Comparison of ENCODE assay signal across 16 cellular contexts in genomic region chr11:113447621-113448310, GRCh38. TPM values are rescaled to one million over a fixed set of nuclear protein-coding genes. Genes with fewer than 3 reads are reported as not detected.
DNase-seq lines count a peak whose midpoint lies in the region; ATAC-seq, FAIRE-seq and TF ChIP-seq lines count a peak whose summit lies in the region.
"Had no signal": no experiment of that assay in that cellular context is flagged by ENCODE, and none has a peak within 500 bp of the region (broad histone marks: within the 10 kb centered on the region; RNA-seq: fewer than 3 reads in every experiment).

No MANE protein-coding gene starts in this region.

- no peak for DNase-seq in activated T-cell treated with anti-CD3 and anti-CD28 coated beads, Interleukin-2, amount 50 U/mL, for 72 hours
- no peak for DNase-seq in activated T-cell treated with anti-CD3 and anti-CD28 coated beads, Interleukin-2, amount 50 U/mL, for 24 hours
- DNase-seq in urothelium cell line (ENCODE audit: low spot score) (peak; percentile 58), tibial artery (no peak)
- DNase-seq: activated naive CD4-positive, alpha-beta T cell; effector CD8-positive, alpha-beta T cell; NCI-H187 treated with DMSO at 0.1 percent for 48 hours; stimulated activated CD4-positive, alpha-beta T cell treated with anti-CD3 and anti-CD28 coated beads, Interleukin-2, amount 100 ng/mL, for 24 hours had no signal

- H3K9me3 ChIP-seq in tibial artery = no peaks in the 10 kb centered on the region
- H3K9me3 ChIP-seq: prostate gland had no signal

- H3K4me1 Mint-ChIP-seq in activated T-cell treated with anti-CD3 and anti-CD28 coated beads, Interleukin-2, amount 50 U/mL, for 72 hours (ENCODE audit: low read depth) = peaks cover 5% of the 10 kb centered on the region
- no peaks in the 10 kb centered on the region for H3K4me1 Mint-ChIP-seq in activated T-cell treated with anti-CD3 and anti-CD28 coated beads, Interleukin-2, amount 50 U/mL, for 24 hours (ENCODE audit: low read depth)

- TF ChIP-seq CTCF in tibial artery (IDR thresholded peaks at IDR 0.05) = no peak

- FAIRE-seq in urothelium cell line (lab: Jason Lieb, UNC) = peak; percentile 32

- no peak overlapping the region for H3K27ac Mint-ChIP-seq in activated T-cell treated with anti-CD3 and anti-CD28 coated beads, Interleukin-2, amount 50 U/mL, for 72 hours
- no peak overlapping the region for H3K27ac Mint-ChIP-seq in activated T-cell treated with anti-CD3 and anti-CD28 coated beads, Interleukin-2, amount 50 U/mL, for 24 hours
- H3K27ac Mint-ChIP-seq: stimulated activated naive CD8-positive, alpha-beta T cell treated with anti-CD3 and anti-CD28 coated beads, Interleukin-15, Interleukin-2, amounts not matched to agents 100 ng/mL and 50 ng/mL, for 24 hours; WTC11 had no signal

- no peak overlapping the region for H3K4me3 ChIP-seq in tibial artery
- H3K4me3 ChIP-seq: PC-9, prostate gland had no signal

- intact Hi-C loops in tibial artery (cut with DNase I; ENCODE audit: low total_unique reads) = no loop called here

- no peak overlapping the region for H3K4me3 Mint-ChIP-seq in activated T-cell treated with anti-CD3 and anti-CD28 coated beads, Interleukin-2, amount 50 U/mL, for 72 hours
- no peak overlapping the region for H3K4me3 Mint-ChIP-seq in activated T-cell treated with anti-CD3 and anti-CD28 coated beads, Interleukin-2, amount 50 U/mL, for 24 hours
- H3K4me3 Mint-ChIP-seq: stimulated activated naive CD8-positive, alpha-beta T cell treated with anti-CD3 and anti-CD28 coated beads, Interleukin-15, Interleukin-2, amounts not matched to agents 100 ng/mL and 50 ng/mL, for 24 hours; WTC11 had no signal

- H3K27ac ChIP-seq in tibial artery = no peak overlapping the region
- H3K27ac ChIP-seq: PC-9, prostate gland had no signal

- peaks cover 18% of the 10 kb centered on the region for H3K27me3 Mint-ChIP-seq in activated T-cell treated with anti-CD3 and anti-CD28 coated beads, Interleukin-2, amount 50 U/mL, for 72 hours (ENCODE audit: low read depth)
- H3K27me3 Mint-ChIP-seq in activated T-cell treated with anti-CD3 and anti-CD28 coated beads, Interleukin-2, amount 50 U/mL, for 24 hours = peaks cover 27% of the 10 kb centered on the region

- H3K36me3 Mint-ChIP-seq in activated T-cell treated with anti-CD3 and anti-CD28 coated beads, Interleukin-2, amount 50 U/mL, for 72 hours (ENCODE audit: insufficient read depth in 2 of 2) = no peaks in the 10 kb centered on the region
- no peaks in the 10 kb centered on the region for H3K36me3 Mint-ChIP-seq in activated T-cell treated with anti-CD3 and anti-CD28 coated beads, Interleukin-2, amount 50 U/mL, for 24 hours (ENCODE audit: low read depth)
- H3K36me3 Mint-ChIP-seq: WTC11 had no signal

- ATAC-seq in activated T-cell treated with anti-CD3 and anti-CD28 coated beads, Interleukin-2, amount 50 U/mL, for 72 hours (replicated peaks in 1 of 2) = peak; percentile 47 to 56
- ATAC-seq in SK-N-SH treated with all-trans-retinoic acid at 6 μM for 48 hours (peak; percentile 28; the same call in 1 of the 3 replicates), esophagus mucosa (peak; percentile 39), GM21737 (IDR thresholded peaks at IDR 0.05; ENCODE audit: unreplicated experiment) (no peak), GM19324 (IDR thresholded peaks at IDR 0.05; ENCODE audit: low FRiP score, unreplicated experiment) (no peak)
- ATAC-seq: WTC11 had no signal

- H3K27me3 ChIP-seq in tibial artery = peaks cover 0 to 19% of the 10 kb centered on the region in 2 donors

- no peaks in the 10 kb centered on the region for H3K4me1 ChIP-seq in tibial artery
- H3K4me1 ChIP-seq: prostate gland had no signal

- no peaks in the 10 kb centered on the region for H3K9me3 Mint-ChIP-seq in activated T-cell treated with anti-CD3 and anti-CD28 coated beads, Interleukin-2, amount 50 U/mL, for 72 hours
- H3K9me3 Mint-ChIP-seq in activated T-cell treated with anti-CD3 and anti-CD28 coated beads, Interleukin-2, amount 50 U/mL, for 24 hours = no peaks in the 10 kb centered on the region
- H3K9me3 Mint-ChIP-seq: stimulated activated naive CD8-positive, alpha-beta T cell treated with anti-CD3 and anti-CD28 coated beads, Interleukin-15, Interleukin-2, amounts not matched to agents 100 ng/mL and 50 ng/mL, for 24 hours; WTC11 had no signal

- H3K36me3 ChIP-seq in tibial artery = no peaks in the 10 kb centered on the region
- H3K36me3 ChIP-seq: prostate gland had no signal

TF ChIP-seq in SK-N-SH treated with all-trans-retinoic acid at 6 μM for 48 hours, 23 proteins besides CTCF, POLR2A, EP300 and RAD21:
- no peak for TF ChIP-seq TCF4 (CRISPR knock-in tag; IDR thresholded peaks at IDR 0.05; ENCODE audit: borderline replicate concordance)
- no peak for TF ChIP-seq ZFP3 (CRISPR knock-in tag; IDR thresholded peaks at IDR 0.05)
- TF ChIP-seq OSR1 (CRISPR knock-in tag; IDR thresholded peaks at IDR 0.05) = no peak
- no peak for TF ChIP-seq ZFP30 (CRISPR knock-in tag; IDR thresholded peaks at IDR 0.05)
- no peak for TF ChIP-seq PPARA (CRISPR knock-in tag; IDR thresholded peaks at IDR 0.05; ENCODE audit: borderline replicate concordance)
- no peak for TF ChIP-seq ZNF70 (CRISPR knock-in tag; IDR thresholded peaks at IDR 0.05)
- no peak for TF ChIP-seq ESRRG (CRISPR knock-in tag; IDR thresholded peaks at IDR 0.05)
- TF ChIP-seq ISL1 (CRISPR knock-in tag; IDR thresholded peaks at IDR 0.05) = no peak
- no peak for TF ChIP-seq RARB (CRISPR knock-in tag; IDR thresholded peaks at IDR 0.05)
- no peak for TF ChIP-seq TSHZ2 (CRISPR knock-in tag; IDR thresholded peaks at IDR 0.05)
- TF ChIP-seq CREB5 (CRISPR knock-in tag; IDR thresholded peaks at IDR 0.05; ENCODE audit: low read depth) = no peak
- no peak for TF ChIP-seq CSDC2 (CRISPR knock-in tag; IDR thresholded peaks at IDR 0.05)
- no peak for TF ChIP-seq ZNF8 (CRISPR knock-in tag; IDR thresholded peaks at IDR 0.05)
- TF ChIP-seq BACH2 (CRISPR knock-in tag; IDR thresholded peaks at IDR 0.05; ENCODE audit: borderline replicate concordance) = no peak
- no peak for TF ChIP-seq ZNF565 (CRISPR knock-in tag; conservative IDR thresholded peaks at IDR 0.05; ENCODE audit: low read depth)
- TF ChIP-seq ARNTL (CRISPR knock-in tag; IDR thresholded peaks at IDR 0.05; ENCODE audit: borderline replicate concordance, low read depth) = no peak
- no peak for TF ChIP-seq ZC3H10 (CRISPR knock-in tag; IDR thresholded peaks at IDR 0.05)
- no peak for TF ChIP-seq PATZ1 (CRISPR knock-in tag; IDR thresholded peaks at IDR 0.05; ENCODE audit: borderline replicate concordance)

RNA-seq across cellular contexts. Expression of gene DRD2, which starts 27.4 kb away (rescaled TPM):
- under 1 TPM; 0.12 to 0.30 TPM for total RNA-seq in activated T-cell treated with anti-CD3 and anti-CD28 coated beads, Interleukin-2, amount 50 U/mL, for 72 hours
- 0.08 TPM for total RNA-seq in esophagus mucosa
- total RNA-seq: PC-9 had no signal

Comparison
In these comparisons a context has a peak if more than half of its experiments do, and no peak if none do; other contexts are left out.
1. ATAC-seq: peak in activated T-cell treated with anti-CD3 and anti-CD28 coated beads, Interleukin-2, amount 50 U/mL, for 72 hours (2 of 2), SK-N-SH treated with all-trans-retinoic acid at 6 μM for 48 hours (single experiment) and esophagus mucosa (single experiment); none in GM21737 (single experiment) and GM19324 (single experiment).